In the genomic region with DNA sequence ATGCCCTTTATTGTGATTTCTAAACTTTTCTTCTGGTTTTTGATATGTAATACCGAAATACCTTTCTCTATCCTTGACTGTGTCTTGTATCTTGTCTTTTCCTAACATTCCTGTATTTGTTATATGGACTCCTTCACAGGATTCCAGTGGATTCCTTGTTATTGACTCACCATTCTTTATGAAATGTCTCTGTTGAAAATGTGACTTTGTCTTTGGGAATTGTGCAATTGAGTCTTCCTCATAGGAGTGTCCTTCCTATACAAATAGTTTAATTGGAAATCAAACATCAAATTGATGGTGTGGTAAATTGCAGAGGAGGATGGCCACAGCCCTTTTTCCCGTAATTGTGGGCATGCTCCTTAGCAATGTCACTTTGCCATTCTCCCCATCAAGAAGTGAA, we compare ENCODE assay signal across 17 cellular contexts.
DNase-seq lines count a peak whose midpoint lies in the region; ATAC-seq and TF ChIP-seq lines count a peak whose summit lies in the region.
"Had no signal": no experiment of that assay in that cellular context is flagged by ENCODE, and none has a peak within 500 bp of the region (broad histone marks: within the 10 kb centered on the region; RNA-seq: fewer than 3 reads in every experiment).

No MANE protein-coding gene starts in this region.

- DNase-seq in EL = peak; percentile 69
- peak; percentile 25 for DNase-seq in HT1080 (ENCODE audit: low read depth)
- peak; percentile 4 for DNase-seq in mammary epithelial cell
- peak; percentile 14 to 41 for DNase-seq in foreskin keratinocyte
- DNase-seq in adrenal gland = no peak
- DNase-seq in SIG-M5 (lab: John Stamatoyannopoulos, UW) = no peak
- no peak for DNase-seq in NCI-H446 treated with DMSO at 0.1 percent for 48 hours (lab: John Stamatoyannopoulos, UW)
- no peak for DNase-seq in endodermal cell
- DNase-seq: AML-193, COR-L47, H7, KBM-7, NCI-H1092 treated with DMSO at 0.1 percent for 48 hours, NCI-H2081 treated with DMSO at 0.1 percent for 48 hours, NCI-H524, Peyer's patch had no signal

- H3K4me1 ChIP-seq in mammary epithelial cell (ENCODE audit: insufficient read depth, low read length) = no peaks in the 10 kb centered on the region
- no peaks in the 10 kb centered on the region for H3K4me1 ChIP-seq in foreskin keratinocyte
- no peaks in the 10 kb centered on the region for H3K4me1 ChIP-seq in adrenal gland (replicated peaks in 1 of 2)
- no peaks in the 10 kb centered on the region for H3K4me1 ChIP-seq in endodermal cell (ENCODE audit: control insufficient read depth, insufficient read depth, low read length)
- H3K4me1 ChIP-seq: Peyer's patch had no signal

- no peak for TF ChIP-seq POLR2A in adrenal gland (IDR thresholded peaks at IDR 0.05)

- H4K20me1 ChIP-seq in mammary epithelial cell (ENCODE audit: insufficient read depth, low read length) = no peaks in the 10 kb centered on the region

- H3K4me3 ChIP-seq in mammary epithelial cell (replicated peaks in 1 of 3; ENCODE audit: insufficient read depth in 1 of 3, low read depth in 2 of 3, low read length in 3 of 3) = no peak overlapping the region
- no peak overlapping the region for H3K4me3 ChIP-seq in adrenal gland
- no peak overlapping the region for H3K4me3 ChIP-seq in endodermal cell (ENCODE audit: low read length)
- H3K4me3 ChIP-seq: Peyer's patch had no signal

- H3K9me3 Mint-ChIP-seq in endodermal cell = no peaks in the 10 kb centered on the region

- in situ Hi-C loops in mammary epithelial cell (cut with MboI; ENCODE audit: low sequenced_read_pairs in 2 of 2) = no loop called here

- H3K4me2 ChIP-seq in mammary epithelial cell (ENCODE audit: insufficient read depth, low read depth, low read length) = no peak overlapping the region

- intact Hi-C loops in mammary epithelial cell (cut with micrococcal nuclease) (no loop called here), adrenal gland (cut with DNase I) (no loop called here)

- no peak overlapping the region for H3K4me3 Mint-ChIP-seq in endodermal cell
- H3K4me3 Mint-ChIP-seq: CD14-positive monocyte had no signal

- H3K27ac Mint-ChIP-seq in endodermal cell = no peak overlapping the region
- H3K27ac Mint-ChIP-seq: CD14-positive monocyte had no signal

- CTCF ChIA-PET in mammary epithelial cell (lab: Charles Lee; ENCODE audit: low non-redundant PET) = no interaction called here

- no peaks in the 10 kb centered on the region for H3K27me3 ChIP-seq in mammary epithelial cell (ENCODE audit: insufficient read depth, low read length)
- no peaks in the 10 kb centered on the region for H3K27me3 ChIP-seq in foreskin keratinocyte
- no peaks in the 10 kb centered on the region for H3K27me3 ChIP-seq in adrenal gland
- no peaks in the 10 kb centered on the region for H3K27me3 ChIP-seq in endodermal cell (ENCODE audit: control insufficient read depth, insufficient read depth, low read length, poor library complexity, severe bottlenecking)
- H3K27me3 ChIP-seq: Peyer's patch had no signal

- H2AFZ ChIP-seq in mammary epithelial cell (ENCODE audit: low read depth, low read length) = no peak overlapping the region

- WGBS in mammary epithelial cell (ENCODE audit: low coverage, missing lambda C conversion rate) = 78% methylated on average over 2 of the region's 2 CpGs
- 88 to 92% (median 90%) methylated on average over 2 of the region's 2 CpGs for WGBS in adrenal gland, 4 donors
- WGBS in endodermal cell (ENCODE audit: insufficient coverage in 1 of 2, insufficient read length in 1 of 2), 2 experiments = 88 to 100% methylated on average over 1 to 2 of the region's 2 CpGs

- H3K36me3 ChIP-seq in mammary epithelial cell (ENCODE audit: insufficient read depth, low read length) (no peaks in the 10 kb centered on the region), adrenal gland (replicated peaks in 1 of 2) (no peaks in the 10 kb centered on the region), endodermal cell (ENCODE audit: control insufficient read depth, insufficient read depth, low read length) (no peaks in the 10 kb centered on the region)
- H3K36me3 ChIP-seq: Peyer's patch had no signal

- no peaks in the 10 kb centered on the region for H3K27me3 Mint-ChIP-seq in endodermal cell (ENCODE audit: insufficient read depth)

- H3K4me1 Mint-ChIP-seq in endodermal cell = no peaks in the 10 kb centered on the region
- H3K4me1 Mint-ChIP-seq: CD14-positive monocyte had no signal

- ATAC-seq in foreskin keratinocyte = no peak

- no TSS peak for BruUV-seq in mammary epithelial cell (replicated peaks; lab: Mats Ljungman, UMichigan)

- H3K79me2 ChIP-seq in mammary epithelial cell (ENCODE audit: insufficient read depth, low read length) = no peaks in the 10 kb centered on the region

- H3K9me3 ChIP-seq in mammary epithelial cell (replicated peaks; ENCODE audit: insufficient read depth, low read length) (no peaks in the 10 kb centered on the region), adrenal gland (replicated peaks in 1 of 3) (no peaks in the 10 kb centered on the region), endodermal cell (ENCODE audit: control insufficient read depth, low read length) (peaks cover 4% of the 10 kb centered on the region)
- H3K9me3 ChIP-seq: Peyer's patch had no signal

- TF ChIP-seq CTCF in mammary epithelial cell (conservative IDR thresholded peaks at IDR 0.05 in 1 of 2, IDR thresholded peaks at IDR 0.05 in 1 of 2; ENCODE audit: extremely low read depth in 1 of 2, insufficient read depth in 1 of 2, low read depth in 1 of 2, low read length in 2 of 2) (no peak), foreskin keratinocyte (conservative IDR thresholded peaks at IDR 0.05) (no peak), adrenal gland (IDR thresholded peaks at IDR 0.05) (no peak), endodermal cell (conservative IDR thresholded peaks at IDR 0.05) (no peak)

- H3K9ac ChIP-seq in mammary epithelial cell (ENCODE audit: insufficient read depth, low read length) (no peak overlapping the region), endodermal cell (ENCODE audit: extremely low read depth, low read length, poor library complexity, severe bottlenecking) (no peak overlapping the region)

- H3K27ac ChIP-seq in mammary epithelial cell (ENCODE audit: insufficient read depth, low read depth, low read length) = no peak overlapping the region
- no peak overlapping the region for H3K27ac ChIP-seq in foreskin keratinocyte
- H3K27ac ChIP-seq in adrenal gland = no peak overlapping the region
- no peak overlapping the region for H3K27ac ChIP-seq in endodermal cell (ENCODE audit: low read depth, low read length)
- H3K27ac ChIP-seq: Peyer's patch had no signal

- dilution Hi-C loops in mammary epithelial cell (cut with HindIII; ENCODE audit: low sequenced_read_pairs) = no loop called here

- no peaks in the 10 kb centered on the region for H3K36me3 Mint-ChIP-seq in endodermal cell (ENCODE audit: low read depth)
- H3K36me3 Mint-ChIP-seq: CD14-positive monocyte had no signal

Comparison
In these comparisons a context has a peak if more than half of its experiments do, and no peak if none do; other contexts are left out.
1. DNase-seq: peak in EL (single experiment), HT1080 (single experiment), mammary epithelial cell (single experiment) and foreskin keratinocyte (2 of 2); none in adrenal gland (0 of 7), SIG-M5 (single experiment), NCI-H446 treated with DMSO at 0.1 percent for 48 hours (single experiment) and endodermal cell (single experiment).